10 cellular contexts compared by ENCODE assay signal in genomic region chr4:128355301-128355700, GRCh38.
DNase-seq lines count a peak whose midpoint lies in the region; ATAC-seq and TF ChIP-seq lines count a peak whose summit lies in the region.
"Had no signal": no experiment of that assay in that cellular context is flagged by ENCODE, and none has a peak within 500 bp of the region (broad histone marks: within the 10 kb centered on the region; RNA-seq: fewer than 3 reads in every experiment).

No MANE protein-coding gene starts in this region.

- H3K18ac ChIP-seq in trophoblast cell (ENCODE audit: low read length): peak overlapping the region; percentile 76

- H3K9ac ChIP-seq in trophoblast cell (ENCODE audit: low read length): no peak overlapping the region

- no peak overlapping the region for H3K4me3 Mint-ChIP-seq in activated T-cell treated with anti-CD3 and anti-CD28 coated beads, Interleukin-2, amount 50 U/mL, for 72 hours
- H3K4me3 Mint-ChIP-seq: IgD-negative memory B cell had no signal

- H3K9me3 ChIP-seq in adrenal gland (replicated peaks in 1 of 3): no peaks in the 10 kb centered on the region
- H3K9me3 ChIP-seq in trophoblast cell (ENCODE audit: insufficient read depth, low read depth, low read length): peaks cover 1% of the 10 kb centered on the region

- peak overlapping the region; percentile 91 for H4K91ac ChIP-seq in trophoblast cell (ENCODE audit: low read depth, low read length)

- H2BK120ac ChIP-seq in trophoblast cell (ENCODE audit: insufficient read depth, low read length, poor library complexity): peak overlapping the region; percentile 91

- peaks cover 2% of the 10 kb centered on the region for H3K79me2 ChIP-seq in trophoblast cell (ENCODE audit: control insufficient read depth, insufficient read depth, low read length, poor library complexity)

- no peaks in the 10 kb centered on the region for H3K27me3 ChIP-seq in adrenal gland
- no peaks in the 10 kb centered on the region for H3K27me3 ChIP-seq in trophoblast cell (ENCODE audit: insufficient read depth, low read length)

- intact Hi-C loops in adrenal gland (cut with DNase I): no loop called here

- H3K27ac ChIP-seq in adrenal gland (no peak overlapping the region), trophoblast cell (ENCODE audit: low read depth, low read length) (peak overlapping the region; percentile 92)

- no peak overlapping the region for H4K12ac ChIP-seq in trophoblast cell (ENCODE audit: low read depth, low read length)

- H3K4me2 ChIP-seq in trophoblast cell (ENCODE audit: low read length): no peak overlapping the region

- H3K36me3 Mint-ChIP-seq in activated T-cell treated with anti-CD3 and anti-CD28 coated beads, Interleukin-2, amount 50 U/mL, for 72 hours (ENCODE audit: insufficient read depth in 2 of 2): peaks cover 0 to 4% of the 10 kb centered on the region in 2 donors

- no peak for TF ChIP-seq POLR2A in adrenal gland (IDR thresholded peaks at IDR 0.05)

- H2AK5ac ChIP-seq in trophoblast cell (ENCODE audit: low read length): peak overlapping the region; percentile 34

- H3K4me3 ChIP-seq in adrenal gland (no peak overlapping the region), trophoblast cell (ENCODE audit: low read depth, low read length) (no peak overlapping the region)

- no peak for TF ChIP-seq CTCF in adrenal gland (IDR thresholded peaks at IDR 0.05)

- ATAC-seq in GM19043 (IDR thresholded peaks at IDR 0.05; ENCODE audit: low read depth, unreplicated experiment) (peak; percentile 84), HG03175 (IDR thresholded peaks at IDR 0.05; ENCODE audit: unreplicated experiment) (peak; percentile 72), HG02885 (IDR thresholded peaks at IDR 0.05; ENCODE audit: poor library complexity, unreplicated experiment) (no peak)
- ATAC-seq in activated T-cell treated with anti-CD3 and anti-CD28 coated beads, Interleukin-2, amount 50 U/mL, for 72 hours (replicated peaks in 1 of 2): no peak

- H3K79me1 ChIP-seq in trophoblast cell (ENCODE audit: low read length): peaks cover 49% of the 10 kb centered on the region

- H3K27me3 Mint-ChIP-seq in activated T-cell treated with anti-CD3 and anti-CD28 coated beads, Interleukin-2, amount 50 U/mL, for 72 hours (ENCODE audit: low read depth): no peaks in the 10 kb centered on the region
- H3K27me3 Mint-ChIP-seq: IgD-negative memory B cell had no signal

- 57 to 76% (median 63%) methylated on average over 4 of the region's 4 CpGs for WGBS in adrenal gland, 4 donors
- no CpG with 5 or more reads among the region's 4 CpGs for WGBS in trophoblast cell (ENCODE audit: extremely low coverage, insufficient coverage, insufficient read length)

- H3K4me1 ChIP-seq in adrenal gland (replicated peaks in 1 of 2): peaks cover 0 to 20% of the 10 kb centered on the region in 2 donors
- H3K4me1 ChIP-seq in trophoblast cell (ENCODE audit: control insufficient read depth in 1 of 2, insufficient read depth in 2 of 2, low read length in 2 of 2): peaks cover 11 to 29% of the 10 kb centered on the region in 2 experiments

- peak overlapping the region; percentile 81 for H2BK12ac ChIP-seq in trophoblast cell (ENCODE audit: low read length)

- H3K14ac ChIP-seq in trophoblast cell (ENCODE audit: low read length): peak overlapping the region; percentile 59

- H3K36me3 ChIP-seq in adrenal gland (replicated peaks in 1 of 2): no peaks in the 10 kb centered on the region
- no peaks in the 10 kb centered on the region for H3K36me3 ChIP-seq in trophoblast cell (ENCODE audit: control insufficient read depth in 1 of 2, insufficient read depth in 2 of 2, low read length in 2 of 2)

- H3K23ac ChIP-seq in trophoblast cell (ENCODE audit: low read length): no peak overlapping the region

- peak overlapping the region; percentile 77 for H3K4ac ChIP-seq in trophoblast cell (ENCODE audit: low read depth, low read length)

- H2AFZ ChIP-seq in trophoblast cell (ENCODE audit: insufficient read depth, low read length, poor library complexity): no peak overlapping the region

- no peak overlapping the region for H3K27ac Mint-ChIP-seq in activated T-cell treated with anti-CD3 and anti-CD28 coated beads, Interleukin-2, amount 50 U/mL, for 72 hours
- H3K27ac Mint-ChIP-seq: IgD-negative memory B cell had no signal

- peak overlapping the region; percentile 60 for H2BK5ac ChIP-seq in trophoblast cell (ENCODE audit: low read depth, low read length, poor library complexity)

- peak overlapping the region; percentile 63 for H4K8ac ChIP-seq in trophoblast cell (ENCODE audit: low read depth, low read length)

- DNase-seq in adrenal gland: peak; percentile 25 to 79 (median 66)
- peak in 1 of 2 donors; percentile 10 for DNase-seq in trophoblast cell
- DNase-seq in RKO (ENCODE audit: low spot score): no peak
- no peak for DNase-seq in activated T-cell treated with anti-CD3 and anti-CD28 coated beads, Interleukin-2, amount 50 U/mL, for 72 hours
- no peak for DNase-seq in NCI-H748 treated with DMSO at 0.1 percent for 48 hours (lab: John Stamatoyannopoulos, UW)
- DNase-seq: hypothalamus had no signal

- H3K4me1 Mint-ChIP-seq in activated T-cell treated with anti-CD3 and anti-CD28 coated beads, Interleukin-2, amount 50 U/mL, for 72 hours (ENCODE audit: low read depth): peaks cover 4% of the 10 kb centered on the region
- H3K4me1 Mint-ChIP-seq: IgD-negative memory B cell had no signal

- no peaks in the 10 kb centered on the region for H3K9me3 Mint-ChIP-seq in activated T-cell treated with anti-CD3 and anti-CD28 coated beads, Interleukin-2, amount 50 U/mL, for 72 hours
- H3K9me3 Mint-ChIP-seq: IgD-negative memory B cell had no signal

Comparison
In these comparisons a context has a peak if more than half of its experiments do, and no peak if none do; other contexts are left out.
1. ATAC-seq: peak in GM19043 (single experiment) and HG03175 (single experiment); none in activated T-cell treated with anti-CD3 and anti-CD28 coated beads, Interleukin-2, amount 50 U/mL, for 72 hours (0 of 2) and HG02885 (single experiment).
2. DNase-seq: peak in adrenal gland (7 of 7); none in RKO (single experiment), activated T-cell treated with anti-CD3 and anti-CD28 coated beads, Interleukin-2, amount 50 U/mL, for 72 hours (0 of 2) and NCI-H748 treated with DMSO at 0.1 percent for 48 hours (single experiment).